In the genomic region with DNA sequence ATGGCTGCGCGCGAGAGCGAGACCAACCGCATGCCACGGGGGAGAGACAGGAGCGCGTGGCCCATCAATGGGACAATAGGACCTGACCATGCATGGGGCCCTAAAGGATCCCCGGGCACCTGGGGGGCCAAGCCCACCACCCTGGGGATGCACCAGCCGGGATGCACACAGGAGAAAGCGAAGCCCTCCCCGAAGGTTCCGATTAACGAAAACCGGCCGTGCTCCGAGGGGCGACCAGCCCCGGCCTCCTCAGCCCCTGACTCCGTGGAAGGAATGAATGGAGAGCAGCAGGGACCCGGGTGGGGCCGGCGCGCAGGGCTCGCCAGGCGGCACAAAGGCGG, we compare ENCODE assay signal across 8 cellular contexts. TPM values are rescaled to one million over a fixed set of nuclear protein-coding genes. Genes with fewer than 3 reads are reported as not detected.
DNase-seq lines count a peak whose midpoint lies in the region; ATAC-seq and TF ChIP-seq lines count a peak whose summit lies in the region.

No MANE protein-coding gene starts in this region.

- peaks cover 12% of the 10 kb centered on the region for H3K27me3 Mint-ChIP-seq in HFFc6 (ENCODE audit: insufficient read depth)

- H3K4me1 Mint-ChIP-seq in HFFc6 (ENCODE audit: low read depth), result peaks cover 44% of the 10 kb centered on the region

- H3K4me3 ChIP-seq in Panc1 (ENCODE audit: low read depth in 2 of 2, low read length in 2 of 2) (peak overlapping the region; percentile 84 to 85), muscle layer of colon (ENCODE audit: low read depth in 1 of 2, low read length in 2 of 2) (peak overlapping the region; percentile 76 to 80), upper lobe of right lung (peak overlapping the region; percentile 78)

- H3K27me3 ChIP-seq in Panc1 (ENCODE audit: control insufficient read depth, insufficient read depth, low read length) (no peaks in the 10 kb centered on the region), muscle layer of colon (ENCODE audit: control insufficient read depth in 1 of 2, insufficient read depth in 2 of 2, low read length in 2 of 2) (no peaks in the 10 kb centered on the region), upper lobe of right lung (no peaks in the 10 kb centered on the region)

- CTCF ChIA-PET in Panc1 (lab: Charles Lee), result no interaction called here

- intact Hi-C loops in Panc1 (cut with micrococcal nuclease; ENCODE audit: unreplicated experiment) (no loop called here), upper lobe of right lung (cut with DNase I) (no loop called here)

- ATAC-seq in Panc1 (peak; percentile 17), upper lobe of right lung (peak; percentile 7), HG02840 (IDR thresholded peaks at IDR 0.05; ENCODE audit: low FRiP score, unreplicated experiment) (no peak)

- H3K27ac ChIP-seq in Panc1 (ENCODE audit: low read length) (peak overlapping the region; percentile 86), muscle layer of colon (ENCODE audit: low read depth, low read length) (peak overlapping the region; percentile 48), upper lobe of right lung (peak overlapping the region; percentile 82)

- H3K9me3 ChIP-seq in Panc1 (ENCODE audit: control insufficient read depth, insufficient read depth, low read depth, low read length), result no peaks in the 10 kb centered on the region
- H3K9me3 ChIP-seq in muscle layer of colon (ENCODE audit: low read length), result no peaks in the 10 kb centered on the region
- H3K9me3 ChIP-seq in upper lobe of right lung, result no peaks in the 10 kb centered on the region

- H3K36me3 ChIP-seq in Panc1 (ENCODE audit: control insufficient read depth, insufficient read depth, low read length), result peaks cover 11% of the 10 kb centered on the region; the same call in 1 of the 2 replicates
- H3K36me3 ChIP-seq in muscle layer of colon (ENCODE audit: insufficient read depth, low read length), result no peaks in the 10 kb centered on the region
- no peaks in the 10 kb centered on the region for H3K36me3 ChIP-seq in upper lobe of right lung

- no TSS peak for BruUV-seq in Panc1 (replicated peaks; lab: Mats Ljungman, UMichigan)

- TF ChIP-seq CTCF in HFFc6 (IDR thresholded peaks at IDR 0.05) (no peak), Panc1 (IDR thresholded peaks at IDR 0.05) (no peak), upper lobe of right lung (IDR thresholded peaks at IDR 0.05) (no peak)

- in situ Hi-C loops in Panc1 (cut with HindIII; ENCODE audit: low pct_unique_long_range_greater_than_20kb, low sequenced_read_pairs), result no loop called here

- H3K4me1 ChIP-seq in Panc1 (ENCODE audit: control insufficient read depth, insufficient read depth, low read length), result peaks cover 18% of the 10 kb centered on the region
- H3K4me1 ChIP-seq in muscle layer of colon (ENCODE audit: insufficient read depth, low read length), result peaks cover 18% of the 10 kb centered on the region
- H3K4me1 ChIP-seq in upper lobe of right lung, result peaks cover 7% of the 10 kb centered on the region

- peak overlapping the region; percentile 98 for H3K4me3 Mint-ChIP-seq in HFFc6

- DNase-seq in NCI-H526 (lab: John Stamatoyannopoulos, UW) (peak; percentile 28 to 61), NCI-H526 treated with DMSO at 0.1 percent for 48 hours (lab: John Stamatoyannopoulos, UW) (no peak), HFFc6 (peak; percentile 7), Panc1 (ENCODE audit: low read depth, low spot score) (no peak), dermis blood vessel endothelial cell (peak; percentile 40), upper lobe of right lung (no peak)

- POLR2A ChIA-PET in Panc1 (lab: Charles Lee), result no interaction called here

- H3K27ac Mint-ChIP-seq in HFFc6, result peak overlapping the region; percentile 85

- H3K9ac ChIP-seq in muscle layer of colon (ENCODE audit: low read length), result no peak overlapping the region

- H3K36me3 Mint-ChIP-seq in HFFc6 (ENCODE audit: low read depth), result peaks cover 10% of the 10 kb centered on the region

- H3K9me3 Mint-ChIP-seq in HFFc6, result no peaks in the 10 kb centered on the region

RNA-seq across cellular contexts. Expression of gene JPT1, which starts 0.5 kb away (rescaled TPM):
- total RNA-seq in HFFc6 (2021; fragmentation: NEBNext Ultra II Directional; extraction: Animal tissue kit (Norgen Biotek cat#: 25700)), result 100 to 1,000 TPM; 236 to 276 (median 265) TPM
- total RNA-seq in Panc1 (2021; ENCODE audit: unreplicated experiment) (448 TPM), dermis blood vessel endothelial cell (120 and 160 TPM in 2 replicates), upper lobe of right lung (47.8 TPM)
- 639 TPM for polyA plus RNA-seq in Panc1 (2012; ENCODE audit: insufficient read length)

RNA-seq across cellular contexts. Expression of gene NT5C, which starts 22.3 kb away (rescaled TPM):
- total RNA-seq in HFFc6 (2021; fragmentation: NEBNext Ultra II Directional; extraction: Animal tissue kit (Norgen Biotek cat#: 25700)), result 10 to 100 TPM; 30.4 to 41.7 (median 36.3) TPM
- total RNA-seq in Panc1 (2021; ENCODE audit: unreplicated experiment) (63.4 TPM), dermis blood vessel endothelial cell (48.8 and 51.9 TPM in 2 replicates), upper lobe of right lung (35.8 TPM)
- 82.5 TPM for polyA plus RNA-seq in Panc1 (2012; ENCODE audit: insufficient read length)

RNA-seq across cellular contexts. Expression of gene SUMO2, which starts 28.9 kb away (rescaled TPM):
- total RNA-seq in HFFc6 (2021; fragmentation: NEBNext Ultra II Directional; extraction: Animal tissue kit (Norgen Biotek cat#: 25700)), result 100 to 1,000 TPM; 398 to 555 (median 512) TPM
- total RNA-seq in Panc1 (2021; ENCODE audit: unreplicated experiment), result 616 TPM
- polyA plus RNA-seq in Panc1 (2012; ENCODE audit: insufficient read length), result 413 TPM
- 116 and 134 TPM in 2 replicates for total RNA-seq in dermis blood vessel endothelial cell
- total RNA-seq in upper lobe of right lung, result 316 TPM

RNA-seq across cellular contexts. Expression of gene ARMC7, which starts 44.1 kb away (rescaled TPM):
- 10 to 100 TPM in 2 of 6 experiments, 1 to 10 TPM in 4; 9.1 to 11.7 (median 9.6) TPM for total RNA-seq in HFFc6 (2021; fragmentation: NEBNext Ultra II Directional; extraction: Animal tissue kit (Norgen Biotek cat#: 25700))
- 48.7 TPM for total RNA-seq in Panc1 (2021; ENCODE audit: unreplicated experiment)
- polyA plus RNA-seq in Panc1 (2012; ENCODE audit: insufficient read length), result 74.7 TPM
- total RNA-seq in dermis blood vessel endothelial cell, result 3.1 and 3.9 TPM in 2 replicates
- 18.0 TPM for total RNA-seq in upper lobe of right lung

RNA-seq across cellular contexts. Expression of gene NUP85, which starts 51.7 kb away (rescaled TPM):
- 10 to 100 TPM; 38.0 to 47.8 (median 43.1) TPM for total RNA-seq in HFFc6 (2021; fragmentation: NEBNext Ultra II Directional; extraction: Animal tissue kit (Norgen Biotek cat#: 25700))
- 141 TPM for total RNA-seq in Panc1 (2021; ENCODE audit: unreplicated experiment)
- 96.7 TPM for polyA plus RNA-seq in Panc1 (2012; ENCODE audit: insufficient read length)
- 37.6 and 41.5 TPM in 2 replicates for total RNA-seq in dermis blood vessel endothelial cell
- 63.7 TPM for total RNA-seq in upper lobe of right lung

Comparison
In these comparisons a context has a peak if more than half of its experiments do, and no peak if none do; other contexts are left out.
1. DNase-seq: peak in NCI-H526 (2 of 2), HFFc6 (single experiment) and dermis blood vessel endothelial cell (single experiment); none in NCI-H526 treated with DMSO at 0.1 percent for 48 hours (single experiment), Panc1 (single experiment) and upper lobe of right lung (single experiment).
2. Peak in every context shown above with its lines, with median percentiles within 50 percentile points of each other: H3K27ac ChIP-seq and H3K4me3 ChIP-seq.